ENCODE assay signal across 18 cellular contexts in the genomic region with DNA sequence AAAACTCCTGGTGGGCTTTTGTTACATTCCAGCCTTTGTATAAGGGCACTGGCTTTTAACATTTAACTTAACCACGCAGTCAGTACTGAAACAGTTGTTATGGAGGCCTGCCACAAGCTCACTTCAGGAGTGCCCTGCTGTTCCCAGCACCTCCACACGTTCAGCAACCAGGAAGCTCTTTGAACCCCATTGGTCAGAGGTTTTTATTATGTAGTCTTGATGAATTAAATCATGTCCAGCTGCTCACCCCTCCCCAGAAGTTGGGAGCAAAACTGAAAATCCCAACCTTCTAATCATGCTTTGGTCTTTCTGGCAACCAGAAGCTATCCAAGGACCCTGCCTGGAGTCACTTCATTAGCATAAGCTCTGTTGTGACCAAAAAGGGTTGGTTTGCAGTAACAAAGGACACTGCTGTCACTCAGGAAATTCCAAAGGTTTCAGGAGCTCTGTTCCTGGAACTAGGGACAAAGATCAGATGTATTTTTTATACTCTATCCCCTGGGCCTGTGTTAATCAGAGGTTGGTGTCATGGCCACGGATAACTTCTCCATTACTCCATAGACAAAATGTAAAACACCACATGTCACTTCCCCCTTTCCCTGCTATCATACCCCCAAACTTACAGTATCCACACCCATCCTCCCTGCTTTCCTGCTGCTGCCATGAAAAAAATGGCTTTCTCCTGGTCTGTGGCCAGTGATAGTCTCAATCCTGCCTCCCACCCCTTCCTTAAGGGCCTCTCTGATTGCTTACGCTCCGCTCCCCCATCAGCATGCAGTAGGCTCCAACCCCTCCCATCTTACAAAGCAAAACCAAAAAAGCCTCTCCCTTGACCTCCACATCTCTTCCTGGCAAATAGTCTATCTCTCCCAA. TPM values are rescaled to one million over a fixed set of nuclear protein-coding genes. Genes with fewer than 3 reads are reported as not detected.
DNase-seq lines count a peak whose midpoint lies in the region; ATAC-seq and TF ChIP-seq lines count a peak whose summit lies in the region.
"Had no signal": no experiment of that assay in that cellular context is flagged by ENCODE, and none has a peak within 500 bp of the region (broad histone marks: within the 10 kb centered on the region; RNA-seq: fewer than 3 reads in every experiment).

No MANE protein-coding gene starts in this region.

- no peaks in the 10 kb centered on the region for H3F3A ChIP-seq in SK-N-SH (replicated peaks; ENCODE audit: insufficient read depth)

- H3K9me2 ChIP-seq in SK-N-SH, result no peaks in the 10 kb centered on the region

- H3K79me2 ChIP-seq in SK-N-SH (ENCODE audit: insufficient read depth), result no peaks in the 10 kb centered on the region

- H3K27ac ChIP-seq in AG04450 (ENCODE audit: low read depth, low read length) (peak overlapping the region; percentile 2), HEK293 (ENCODE audit: extremely low read depth, low read depth, low read length) (no peak overlapping the region), endodermal cell (ENCODE audit: low read depth, low read length) (peak overlapping the region; percentile 86), mucosa of rectum (ENCODE audit: low read depth in 2 of 2, low read length in 2 of 2) (peak overlapping the region; percentile 23 to 36), SK-N-SH (ENCODE audit: low read depth in 2 of 2, low read length in 1 of 2) (no peak overlapping the region)
- H3K27ac ChIP-seq: epithelial cell of prostate, HL-60 had no signal

- TF ChIP-seq RAD21 in SK-N-SH (IDR thresholded peaks at IDR 0.05; ENCODE audit: low read length), result no peak

- H3K36me3 ChIP-seq in HEK293 (ENCODE audit: control insufficient read depth in 2 of 2, insufficient read depth in 1 of 2, low read length in 2 of 2), result no peaks in the 10 kb centered on the region
- no peaks in the 10 kb centered on the region for H3K36me3 ChIP-seq in endodermal cell (ENCODE audit: control insufficient read depth, insufficient read depth, low read length)
- H3K36me3 ChIP-seq in mucosa of rectum (ENCODE audit: control insufficient read depth in 2 of 2, insufficient read depth in 2 of 2, low read length in 2 of 2), result no peaks in the 10 kb centered on the region
- no peaks in the 10 kb centered on the region for H3K36me3 ChIP-seq in SK-N-SH (replicated peaks in 1 of 2; ENCODE audit: control insufficient read depth in 1 of 2, insufficient read depth in 2 of 2, low read length in 1 of 2)

- H3K9me3 Mint-ChIP-seq in endodermal cell, result no peaks in the 10 kb centered on the region
- H3K9me3 Mint-ChIP-seq: activated CD4-positive, alpha-beta T cell treated with anti-CD3 and anti-CD28 coated beads, Interleukin-2, amount 10 ng/mL, durations not matched to agents 7 days and 5 days had no signal

- H3K4me3 Mint-ChIP-seq in endodermal cell, result peak overlapping the region; percentile 18
- H3K4me3 Mint-ChIP-seq: activated CD4-positive, alpha-beta T cell treated with anti-CD3 and anti-CD28 coated beads, Interleukin-2, amount 10 ng/mL, durations not matched to agents 7 days and 5 days had no signal

- peaks cover 2% of the 10 kb centered on the region for H3K27me3 Mint-ChIP-seq in endodermal cell (ENCODE audit: insufficient read depth)
- H3K27me3 Mint-ChIP-seq: activated CD4-positive, alpha-beta T cell treated with anti-CD3 and anti-CD28 coated beads, Interleukin-2, amount 10 ng/mL, durations not matched to agents 7 days and 5 days had no signal

- H3K4me1 ChIP-seq in HEK293 (ENCODE audit: control insufficient read depth, insufficient read depth, low read length) (no peaks in the 10 kb centered on the region), endodermal cell (ENCODE audit: control insufficient read depth, insufficient read depth, low read length) (peaks cover 3% of the 10 kb centered on the region), mucosa of rectum (ENCODE audit: control insufficient read depth in 2 of 2, insufficient read depth in 2 of 2, low read length in 2 of 2) (peaks cover 7% of the 10 kb centered on the region in 2 donors), SK-N-SH (ENCODE audit: control insufficient read depth in 1 of 2, insufficient read depth in 2 of 2, low read depth in 1 of 2, low read length in 1 of 2) (peaks cover 0 to 6% of the 10 kb centered on the region in 2 experiments; a peak in 1 of 4 replicates)

- DNase-seq in AG04450 (ENCODE audit: low read depth, low spot score) (no peak), endodermal cell (peak; percentile 77), NCI-H1048 (lab: John Stamatoyannopoulos, UW) (no peak), SK-N-SH (no peak), germinal center (ENCODE audit: low spot score) (no peak)
- DNase-seq: activated CD4-positive, alpha-beta T cell treated with anti-CD3 and anti-CD28 coated beads, Interleukin-2, amount 10 ng/mL, durations not matched to agents 7 days and 5 days; activated T-cell treated with anti-CD3 and anti-CD28 coated beads, Interleukin-2, amount 50 U/mL, for 48 hours; kidney; NCI-H1694; substantia nigra had no signal

- no peaks in the 10 kb centered on the region for H4K20me1 ChIP-seq in SK-N-SH (ENCODE audit: insufficient read depth)

- H3K9ac ChIP-seq in endodermal cell (ENCODE audit: extremely low read depth, low read length, poor library complexity, severe bottlenecking) (no peak overlapping the region), mucosa of rectum (ENCODE audit: low read depth in 1 of 2, low read length in 2 of 2) (no peak overlapping the region), SK-N-SH (no peak overlapping the region)

- peak overlapping the region; percentile 98 for H3K27ac Mint-ChIP-seq in endodermal cell
- H3K27ac Mint-ChIP-seq: activated CD4-positive, alpha-beta T cell treated with anti-CD3 and anti-CD28 coated beads, Interleukin-2, amount 10 ng/mL, durations not matched to agents 7 days and 5 days had no signal

- no peak for TF ChIP-seq CTCF in AG04450 (IDR thresholded peaks at IDR 0.05; ENCODE audit: low read depth, low read length)
- TF ChIP-seq CTCF in HEK293 (tag by site-specific recombination; IDR thresholded peaks at IDR 0.05), result no peak
- no peak for TF ChIP-seq CTCF in endodermal cell (conservative IDR thresholded peaks at IDR 0.05)
- no peak for TF ChIP-seq CTCF in SK-N-SH (IDR thresholded peaks at IDR 0.05)

- no peaks in the 10 kb centered on the region for H3K9me3 ChIP-seq in AG04450 (ENCODE audit: control insufficient read depth, insufficient read depth, low read length)
- H3K9me3 ChIP-seq in HEK293 (ENCODE audit: control insufficient read depth, insufficient read depth, low read depth, low read length), result no peaks in the 10 kb centered on the region
- H3K9me3 ChIP-seq in endodermal cell (ENCODE audit: control insufficient read depth, low read length), result no peaks in the 10 kb centered on the region
- H3K9me3 ChIP-seq in mucosa of rectum (ENCODE audit: control insufficient read depth in 2 of 2, low read length in 2 of 2), result no peaks in the 10 kb centered on the region
- H3K9me3 ChIP-seq in SK-N-SH, result no peaks in the 10 kb centered on the region

- ATAC-seq in GM21717 (IDR thresholded peaks at IDR 0.05; ENCODE audit: unreplicated experiment), result no peak

- no peak overlapping the region for H3K4me2 ChIP-seq in SK-N-SH

- no peaks in the 10 kb centered on the region for H3K36me3 Mint-ChIP-seq in endodermal cell (ENCODE audit: low read depth)

- 34 to 44% methylated on average over 2 to 5 of the region's 5 CpGs for WGBS in endodermal cell (ENCODE audit: insufficient coverage in 1 of 2, insufficient read length in 1 of 2), 2 experiments
- WGBS in SK-N-SH (ENCODE audit: low lambda C conversion rate), result 83% methylated on average over 5 of the region's 5 CpGs

- no peak for TF ChIP-seq EP300 in SK-N-SH (IDR thresholded peaks at IDR 0.05; ENCODE audit: borderline replicate concordance in 1 of 2, low read depth in 1 of 2, low read length in 1 of 2)

- H2AFZ ChIP-seq in SK-N-SH (ENCODE audit: low read depth), result no peak overlapping the region

- CTCF ChIA-PET in AG04450 (lab: Charles Lee) (interaction anchor here (0.6 to 7.6 kb wide), 4 partner anchors 155 to 271 kb away, joined by 3 to 143 read pairs (median 3); no protein-coding TSS in a partner anchor), HEK293 (lab: Yijun Ruan, JAX) (interaction anchor here (0.7 to 6.6 kb wide), 15 partner anchors 11 to 355 kb away, joined by 3 to 258 read pairs (median 4); no protein-coding TSS in a partner anchor), SK-N-SH (lab: Yijun Ruan, JAX) (interaction anchor here (0.9 to 11.0 kb wide), 4 partner anchors 10 to 218 kb away, joined by 3 to 271 read pairs (median 66); no protein-coding TSS in a partner anchor)

- peaks cover 7% of the 10 kb centered on the region for H3K27me3 ChIP-seq in AG04450 (ENCODE audit: control insufficient read depth, insufficient read depth, low read length)
- H3K27me3 ChIP-seq in endodermal cell (ENCODE audit: control insufficient read depth, insufficient read depth, low read length, poor library complexity, severe bottlenecking), result no peaks in the 10 kb centered on the region
- H3K27me3 ChIP-seq in mucosa of rectum (ENCODE audit: control insufficient read depth in 2 of 2, insufficient read depth in 2 of 2, low read length in 2 of 2), result no peaks in the 10 kb centered on the region
- H3K27me3 ChIP-seq in SK-N-SH (ENCODE audit: insufficient read depth), result no peaks in the 10 kb centered on the region

- POLR2A ChIA-PET in AG04450 (lab: Yijun Ruan, JAX) (no interaction called here), HEK293 (lab: Yijun Ruan, JAX) (interaction anchor here (0.7 kb wide), 2 partner anchors 214 to 268 kb away, joined by 4 to 9 read pairs; no protein-coding TSS in a partner anchor), SK-N-SH (lab: Yijun Ruan, JAX) (no interaction called here)

- peaks cover 24% of the 10 kb centered on the region for H3K4me1 Mint-ChIP-seq in endodermal cell

- H3K4me3 ChIP-seq in AG04450 (ENCODE audit: low read depth, low read length) (no peak overlapping the region), HEK293 (ENCODE audit: low read depth, low read length) (no peak overlapping the region), endodermal cell (ENCODE audit: low read length) (no peak overlapping the region), mucosa of rectum (ENCODE audit: low read length in 2 of 2) (no peak overlapping the region), SK-N-SH (ENCODE audit: low read depth in 2 of 2, low read length in 1 of 2) (no peak overlapping the region)

RNA-seq across cellular contexts. Expression of a gene that starts 3.0 kb away (rescaled TPM):
- 0.53 and 0.58 TPM in 2 replicates for polyA plus RNA-seq in AG04450 (2011; rRNA removed)
- polyA minus RNA-seq in AG04450 (2011; rRNA and poly(A)+ RNA removed), result 0.83 and 1.00 TPM in 2 replicates
- under 1 TPM; 0.57 to 0.93 TPM for total RNA-seq in endodermal cell
- polyA plus RNA-seq in endodermal cell (2013, experiment 1 of 2), result 2.4 TPM
- 1.8 TPM for polyA plus RNA-seq in endodermal cell (2013, experiment 2 of 2)
- polyA plus RNA-seq in SK-N-SH (2012; rRNA removed), result 1.6 and 2.0 TPM in 2 replicates
- 0.58 and 0.72 TPM in 2 replicates for polyA plus RNA-seq in SK-N-SH (2012; cell fraction: cytosol; rRNA removed)
- polyA plus RNA-seq in SK-N-SH (2012; cell fraction: nucleus; rRNA removed), result 18.1 and 19.9 TPM in 2 replicates

RNA-seq across cellular contexts. Expression of a gene that starts 36.5 kb away (rescaled TPM):
- polyA plus RNA-seq in AG04450 (2011; rRNA removed) (not detected in 2 replicates), SK-N-SH (2012; rRNA removed) (not detected in 2 replicates)
- polyA minus RNA-seq in AG04450 (2011; rRNA and poly(A)+ RNA removed), result not detected in 2 replicates
- 1 to 10 TPM; 1.1 to 2.1 TPM for total RNA-seq in endodermal cell
- polyA plus RNA-seq in endodermal cell (2013, experiment 1 of 2), result 1.1 TPM
- polyA plus RNA-seq in endodermal cell (2013, experiment 2 of 2), result 0.95 TPM
- polyA plus RNA-seq in SK-N-SH (2012; cell fraction: cytosol; rRNA removed), result not detected in 2 replicates
- polyA plus RNA-seq in SK-N-SH (2012; cell fraction: nucleus; rRNA removed), result not detected in 2 replicates
- total RNA-seq: activated CD4-positive, alpha-beta T cell treated with anti-CD3 and anti-CD28 coated beads, Interleukin-2, amount 10 ng/mL, durations not matched to agents 7 days and 5 days; kidney; LHCN-M2; NCI-H460; pulmonary artery endothelial cell had no signal

RNA-seq across cellular contexts. Expression of a gene that starts 40.9 kb away (rescaled TPM):
- polyA plus RNA-seq in AG04450 (2011; rRNA removed) (not detected in 2 replicates), SK-N-SH (2012; rRNA removed) (not detected in 2 replicates)
- not detected in 2 replicates for polyA minus RNA-seq in AG04450 (2011; rRNA and poly(A)+ RNA removed)
- total RNA-seq in endodermal cell, result not detected
- polyA plus RNA-seq in endodermal cell (2013, experiment 1 of 2), result not detected
- polyA plus RNA-seq in endodermal cell (2013, experiment 2 of 2), result not detected
- not detected in 2 replicates for polyA plus RNA-seq in SK-N-SH (2012; cell fraction: cytosol; rRNA removed)
- not detected in 2 replicates for polyA plus RNA-seq in SK-N-SH (2012; cell fraction: nucleus; rRNA removed)
- total RNA-seq: activated CD4-positive, alpha-beta T cell treated with anti-CD3 and anti-CD28 coated beads, Interleukin-2, amount 10 ng/mL, durations not matched to agents 7 days and 5 days; kidney; LHCN-M2; NCI-H460; pulmonary artery endothelial cell had no signal

RNA-seq across cellular contexts. Expression of a gene that starts 51.2 kb away (rescaled TPM):
- polyA plus RNA-seq in AG04450 (2011; rRNA removed), result 6.9 and 7.6 TPM in 2 replicates
- polyA minus RNA-seq in AG04450 (2011; rRNA and poly(A)+ RNA removed), result 3.3 and 4.0 TPM in 2 replicates
- 10 to 100 TPM; 27.0 to 53.3 TPM for total RNA-seq in endodermal cell
- 22.6 TPM for polyA plus RNA-seq in endodermal cell (2013, experiment 1 of 2)
- polyA plus RNA-seq in endodermal cell (2013, experiment 2 of 2), result 22.4 TPM
- 4.2 and 5.1 TPM in 2 replicates for polyA plus RNA-seq in SK-N-SH (2012; rRNA removed)
- 6.7 and 7.4 TPM in 2 replicates for polyA plus RNA-seq in SK-N-SH (2012; cell fraction: cytosol; rRNA removed)
- 2.2 and 3.5 TPM in 2 replicates for polyA plus RNA-seq in SK-N-SH (2012; cell fraction: nucleus; rRNA removed)

RNA-seq across cellular contexts. Expression of a gene that starts 57.2 kb away (rescaled TPM):
- polyA plus RNA-seq in AG04450 (2011; rRNA removed) (not detected in 2 replicates), SK-N-SH (2012; rRNA removed) (not detected in 2 replicates)
- not detected in 2 replicates for polyA minus RNA-seq in AG04450 (2011; rRNA and poly(A)+ RNA removed)
- total RNA-seq in endodermal cell, result not detected
- polyA plus RNA-seq in endodermal cell (2013, experiment 1 of 2), result not detected
- not detected for polyA plus RNA-seq in endodermal cell (2013, experiment 2 of 2)
- polyA plus RNA-seq in SK-N-SH (2012; cell fraction: cytosol; rRNA removed), result not detected in 2 replicates
- not detected in 2 replicates for polyA plus RNA-seq in SK-N-SH (2012; cell fraction: nucleus; rRNA removed)
- total RNA-seq: activated CD4-positive, alpha-beta T cell treated with anti-CD3 and anti-CD28 coated beads, Interleukin-2, amount 10 ng/mL, durations not matched to agents 7 days and 5 days; kidney; LHCN-M2; NCI-H460; pulmonary artery endothelial cell had no signal

Comparison
In these comparisons a context has a peak if more than half of its experiments do, and no peak if none do; other contexts are left out.
1. H3K27ac ChIP-seq: peak in AG04450 (single experiment), endodermal cell (single experiment) and mucosa of rectum (2 of 2); none in HEK293 (single experiment) and SK-N-SH (0 of 2).